Comparison of ENCODE assay signal across 9 cellular contexts in genomic region chr5:60960591-60960990, GRCh38. TPM values are rescaled to one million over a fixed set of nuclear protein-coding genes. Genes with fewer than 3 reads are reported as not detected.
DNase-seq lines count a peak whose midpoint lies in the region; ATAC-seq and TF ChIP-seq lines count a peak whose summit lies in the region.
"Had no signal": no experiment of that assay in that cellular context is flagged by ENCODE, and none has a peak within 500 bp of the region (broad histone marks: within the 10 kb centered on the region; RNA-seq: fewer than 3 reads in every experiment).

No MANE protein-coding gene starts in this region.

- H3K4me3 Mint-ChIP-seq in WTC11: no peak overlapping the region
- H3K4me3 Mint-ChIP-seq: central memory CD8-positive, alpha-beta T cell had no signal

- CTCF ChIA-PET in WTC11 (lab: Charles Lee): interaction anchor here (1.0 to 1.3 kb wide), 4 partner anchors 9 to 109 kb away, joined by 3 to 4 read pairs (median 3); partner anchors contain the start of genes ERCC8 and NDUFAF2
- CTCF ChIA-PET in HEK293T (lab: Yijun Ruan, JAX): interaction anchor here (0.8 kb wide), 1 partner anchor 261 kb away, joined by 5 read pairs; the partner anchor contains the start of gene DEPDC1B

- DNase-seq in AG09319 (ENCODE audit: extremely low read depth, low read depth): no peak
- peak; percentile 21 for DNase-seq in GM13976 (ENCODE audit: low spot score)
- DNase-seq in WTC11 (ENCODE audit: low spot score): no peak
- peak; percentile 5 for DNase-seq in kidney glomerular epithelial cell (lab: John Stamatoyannopoulos, UW)
- DNase-seq in activated effector memory CD4-positive, alpha-beta T cell treated with anti-CD3 and anti-CD28 coated beads, Interleukin-2, amount 50 U/mL, for 16 hours: no peak
- no peak for DNase-seq in NCI-H1092 treated with DMSO at 0.1 percent for 48 hours (lab: John Stamatoyannopoulos, UW)
- DNase-seq in HEK293T (ENCODE audit: extremely low spot score): no peak

- no peak overlapping the region for H3K27ac Mint-ChIP-seq in WTC11

- ATAC-seq in WTC11: no peak
- no peak for ATAC-seq in HG02571 (IDR thresholded peaks at IDR 0.05; ENCODE audit: unreplicated experiment)

- no peaks in the 10 kb centered on the region for H3K27me3 Mint-ChIP-seq in WTC11 (ENCODE audit: low read depth)
- H3K27me3 Mint-ChIP-seq: central memory CD8-positive, alpha-beta T cell had no signal

- H3K36me3 Mint-ChIP-seq in WTC11: peaks cover 4% of the 10 kb centered on the region; the same call in 1 of the 2 replicates

- TF ChIP-seq CTCF in AG09319 (IDR thresholded peaks at IDR 0.05; ENCODE audit: low read depth, low read length) (peak; percentile 59), GM13976 (IDR thresholded peaks at IDR 0.05; ENCODE audit: borderline replicate concordance, control extremely low read depth, extremely low read depth, insufficient read depth, missing control alignments) (no peak), WTC11 (IDR thresholded peaks at IDR 0.05) (peak; percentile 55)

- in situ Hi-C loops in GM13976 (cut with MboI; ENCODE audit: low sequenced_read_pairs, unreplicated experiment): loop anchor here (25.0 kb wide), 1 partner anchor 702 kb away; no protein-coding TSS in a partner anchor

- H3K9me3 Mint-ChIP-seq in WTC11: peaks cover 14% of the 10 kb centered on the region
- H3K9me3 Mint-ChIP-seq: central memory CD8-positive, alpha-beta T cell had no signal

- POLR2A ChIA-PET in WTC11 (lab: Charles Lee): no interaction called here
- POLR2A ChIA-PET in HEK293T (lab: Yijun Ruan, JAX): no interaction called here

- H3K4me1 Mint-ChIP-seq in WTC11: no peaks in the 10 kb centered on the region

TF ChIP-seq in WTC11, 78 proteins besides CTCF, POLR2A, EP300 and RAD21 (continues in another document):
- TF ChIP-seq MYBL2 (CRISPR knock-in tag; IDR thresholded peaks at IDR 0.05) (no peak), MLX (CRISPR knock-in tag; IDR thresholded peaks at IDR 0.05) (no peak), ZNF416 (CRISPR knock-in tag; IDR thresholded peaks at IDR 0.05) (no peak), PRRX2 (CRISPR knock-in tag; IDR thresholded peaks at IDR 0.05) (no peak), IRF2 (CRISPR knock-in tag; IDR thresholded peaks at IDR 0.05; ENCODE audit: borderline replicate concordance, low read depth) (no peak), PRDM15 (CRISPR knock-in tag; IDR thresholded peaks at IDR 0.05) (no peak), SMAD3 (CRISPR knock-in tag; IDR thresholded peaks at IDR 0.05; ENCODE audit: borderline replicate concordance) (no peak), SP1 (CRISPR knock-in tag; conservative IDR thresholded peaks at IDR 0.05) (no peak), NR2C2 (CRISPR knock-in tag; IDR thresholded peaks at IDR 0.05) (no peak), CREB1 (CRISPR knock-in tag; IDR thresholded peaks at IDR 0.05) (no peak)

TF ChIP-seq in HEK293T, 16 proteins besides CTCF, POLR2A, EP300 and RAD21:
- TF ChIP-seq FOXA1 (IDR thresholded peaks at IDR 0.05) (no peak), LEF1 (IDR thresholded peaks at IDR 0.05; ENCODE audit: borderline replicate concordance) (no peak), TARDBP (IDR thresholded peaks at IDR 0.05) (no peak), ELF4 (IDR thresholded peaks at IDR 0.05) (no peak), ZNF384 (IDR thresholded peaks at IDR 0.05) (no peak), L3MBTL2 (conservative IDR thresholded peaks at IDR 0.05) (no peak), PKNOX1 (IDR thresholded peaks at IDR 0.05) (no peak), NFRKB (IDR thresholded peaks at IDR 0.05) (no peak), BHLHE40 (IDR thresholded peaks at IDR 0.05; ENCODE audit: borderline replicate concordance) (no peak), HDGF (IDR thresholded peaks at IDR 0.05; ENCODE audit: borderline replicate concordance) (no peak), FOXK2 (IDR thresholded peaks at IDR 0.05) (no peak), CTBP1 (IDR thresholded peaks at IDR 0.05; ENCODE audit: borderline replicate concordance) (no peak), SP1 (IDR thresholded peaks at IDR 0.05) (no peak), FOXM1 (IDR thresholded peaks at IDR 0.05; ENCODE audit: borderline replicate concordance) (no peak), ARNT (IDR thresholded peaks at IDR 0.05) (no peak), SUZ12 (IDR thresholded peaks at IDR 0.05) (no peak)

RNA-seq across cellular contexts. Expression of gene NDUFAF2, which starts 15.6 kb away (rescaled TPM):
- 39.1 to 45.9 TPM (median 42.0 TPM) in 3 replicates for total RNA-seq in WTC11 (2021)

RNA-seq across cellular contexts. Expression of gene ERCC8, which starts 15.7 kb away (rescaled TPM):
- 14.6 to 16.0 TPM (median 15.3 TPM) in 3 replicates for total RNA-seq in WTC11 (2021)

Comparison
In these comparisons a context has a peak if more than half of its experiments do, and no peak if none do; other contexts are left out.
1. DNase-seq: peak in GM13976 (single experiment) and kidney glomerular epithelial cell (single experiment); none in AG09319 (single experiment), WTC11 (single experiment), activated effector memory CD4-positive, alpha-beta T cell treated with anti-CD3 and anti-CD28 coated beads, Interleukin-2, amount 50 U/mL, for 16 hours (single experiment), NCI-H1092 treated with DMSO at 0.1 percent for 48 hours (single experiment) and HEK293T (single experiment).